24 cellular contexts compared by ENCODE assay signal in genomic region chr16:79418588-79418987, GRCh38.
"Had no signal": no experiment of that assay in that cellular context is flagged by ENCODE, and none has a peak within 500 bp of the region (broad histone marks: within the 10 kb centered on the region; RNA-seq: fewer than 3 reads in every experiment).

No MANE protein-coding gene starts in this region.

- H3K4me2 ChIP-seq: smooth muscle cell had no signal

- H3K27ac Mint-ChIP-seq: activated B cell treated with CpG ODN at 0.5 μM for 24 hours; activated CD4-positive, alpha-beta memory T cell treated with anti-CD3 and anti-CD28 coated beads for 36 hours; activated CD4-positive, alpha-beta T cell treated with anti-CD3 and anti-CD28 coated beads for 36 hours; activated naive CD4-positive, alpha-beta T cell treated with anti-CD3 and anti-CD28 coated beads for 36 hours; activated naive CD8-positive, alpha-beta T cell treated with anti-CD3 and anti-CD28 coated beads, Interleukin-2, amount 10 ng/mL, durations not matched to agents 7 days and 5 days; stimulated activated memory B cell treated with anti-CD40 and anti-IgM and Interleukin-4, amounts not matched to agents 10 μg/mL and 1 μg/mL and 100 μg/mL, for 72 hours had no signal

- H3K27me3 Mint-ChIP-seq: activated CD4-positive, alpha-beta memory T cell treated with anti-CD3 and anti-CD28 coated beads for 36 hours; activated CD4-positive, alpha-beta T cell treated with anti-CD3 and anti-CD28 coated beads for 36 hours; central memory CD8-positive, alpha-beta T cell had no signal

- H3K4me3 Mint-ChIP-seq: activated B cell treated with CpG ODN at 0.5 μM for 24 hours; activated CD4-positive, alpha-beta memory T cell treated with anti-CD3 and anti-CD28 coated beads for 36 hours; activated CD4-positive, alpha-beta T cell treated with anti-CD3 and anti-CD28 coated beads for 36 hours; activated naive CD4-positive, alpha-beta T cell treated with anti-CD3 and anti-CD28 coated beads for 36 hours; activated naive CD8-positive, alpha-beta T cell treated with anti-CD3 and anti-CD28 coated beads, Interleukin-2, amount 10 ng/mL, durations not matched to agents 7 days and 5 days; central memory CD8-positive, alpha-beta T cell; neural crest cell; stimulated activated memory B cell treated with anti-CD40 and anti-IgM and Interleukin-4, amounts not matched to agents 10 μg/mL and 1 μg/mL and 100 μg/mL, for 72 hours had no signal

- ATAC-seq: activated CD4-positive, alpha-beta T cell treated with anti-CD3 and anti-CD28 coated beads for 36 hours; stimulated activated memory B cell treated with anti-CD40 and anti-IgM and Interleukin-4, amounts not matched to agents 10 μg/mL and 1 μg/mL and 100 μg/mL, for 72 hours had no signal

- H3K36me3 Mint-ChIP-seq: activated CD4-positive, alpha-beta memory T cell treated with anti-CD3 and anti-CD28 coated beads for 36 hours; stimulated activated memory B cell treated with anti-CD40 and anti-IgM and Interleukin-4, amounts not matched to agents 10 μg/mL and 1 μg/mL and 100 μg/mL, for 72 hours had no signal

- H3K27ac ChIP-seq: breast epithelium, sigmoid colon, stomach, suprapubic skin, tibial nerve had no signal

- H3K4me1 ChIP-seq: breast epithelium, sigmoid colon, suprapubic skin, tibial nerve had no signal

- H3K4me3 ChIP-seq: breast epithelium, coronary artery, sigmoid colon, smooth muscle cell, stomach, suprapubic skin, tibial nerve had no signal

- H3K36me3 ChIP-seq: breast epithelium, sigmoid colon, stomach, suprapubic skin, tibial nerve had no signal

- H3K27me3 ChIP-seq: breast epithelium, sigmoid colon, stomach, suprapubic skin, tibial nerve had no signal

- H3K9me3 ChIP-seq: breast epithelium, sigmoid colon, stomach, suprapubic skin, tibial nerve had no signal

- DNase-seq: activated B cell treated with CpG ODN at 0.5 μM for 24 hours; activated CD4-positive, alpha-beta memory T cell treated with anti-CD3 and anti-CD28 coated beads for 36 hours; activated CD4-positive, alpha-beta T cell treated with anti-CD3 and anti-CD28 coated beads for 36 hours; activated effector memory CD4-positive, alpha-beta T cell treated with Interleukin-2 at 50 U/mL for 16 hours; activated naive CD4-positive, alpha-beta T cell treated with anti-CD3 and anti-CD28 coated beads for 36 hours; activated naive CD8-positive, alpha-beta T cell treated with anti-CD3 and anti-CD28 coated beads, Interleukin-2, amount 10 ng/mL, durations not matched to agents 7 days and 5 days; activated T-cell treated with anti-CD3 and anti-CD28 coated beads, Interleukin-2, amount 50 U/mL, for 48 hours; amniotic stem cell; erythroblast; foreskin fibroblast; kidney glomerular epithelial cell; left ventricle myocardium superior; sigmoid colon; stimulated activated CD4-positive, alpha-beta T cell treated with anti-CD3 and anti-CD28 coated beads, Interleukin-15, amount 100 ng/mL, for 24 hours; stomach; T1000 had no signal
